Comparison of ENCODE assay signal across 1 cellular context in the genomic region with DNA sequence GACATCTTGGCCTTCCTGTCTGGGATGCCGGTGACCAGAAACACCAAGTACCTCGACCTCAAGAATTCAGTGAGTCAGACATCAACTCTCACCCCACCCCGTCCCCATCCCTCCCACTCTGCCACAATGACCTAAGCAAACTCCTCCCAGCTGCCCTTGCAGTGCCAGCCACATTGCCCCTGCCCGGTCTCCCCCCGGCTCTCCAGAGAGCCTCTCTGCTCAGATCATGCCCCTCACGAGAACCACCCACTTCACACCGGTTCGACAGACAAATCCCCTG.
TF ChIP-seq lines count a peak whose summit lies in the region.

No MANE protein-coding gene starts in this region.

TF ChIP-seq in IMR-90, 13 proteins besides CTCF, POLR2A, EP300 and RAD21 (continued from another document):
- TF ChIP-seq MAZ (IDR thresholded peaks at IDR 0.05; ENCODE audit: borderline replicate concordance, low read depth, low read length): 0 out of 2 replicates have a peak, but pooled peaks have one; percentile 26
